ENCODE assay signal across 8 cellular contexts in the genomic region with DNA sequence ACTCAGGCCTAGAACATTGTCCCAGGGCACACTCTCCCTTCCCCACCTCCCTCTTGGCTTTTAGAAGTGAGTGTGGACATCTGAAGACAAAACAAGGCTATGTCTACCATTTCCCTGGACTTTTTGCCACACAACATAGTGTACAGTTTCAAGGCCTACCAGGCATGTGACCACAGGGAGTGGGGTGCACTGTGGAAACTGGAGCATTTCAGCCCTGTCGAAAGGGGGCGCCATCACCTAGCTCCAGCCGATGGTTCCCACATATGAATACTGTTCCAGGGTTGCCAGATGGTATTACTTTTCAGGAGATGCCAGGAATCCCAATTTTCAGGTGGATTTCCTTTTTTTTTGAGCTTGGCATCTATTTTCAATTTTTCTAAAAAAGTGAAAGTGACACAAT.
DNase-seq lines count a peak whose midpoint lies in the region; ATAC-seq and TF ChIP-seq lines count a peak whose summit lies in the region.

No MANE protein-coding gene starts in this region.

- no peak overlapping the region for H3K27ac Mint-ChIP-seq in endodermal cell
- no peak overlapping the region for H3K27ac Mint-ChIP-seq in osteocyte (ENCODE audit: unreplicated experiment)

- no peak for ATAC-seq in GM18909 (IDR thresholded peaks at IDR 0.05; ENCODE audit: poor library complexity, unreplicated experiment)
- no peak for ATAC-seq in GM19023 (IDR thresholded peaks at IDR 0.05; ENCODE audit: unreplicated experiment)

- no peaks in the 10 kb centered on the region for H3K9me3 ChIP-seq in endodermal cell (ENCODE audit: control insufficient read depth, low read length)

- no peak overlapping the region for H3K4me3 Mint-ChIP-seq in endodermal cell
- H3K4me3 Mint-ChIP-seq in osteocyte (ENCODE audit: unreplicated experiment) = no peak overlapping the region

- H3K9me3 Mint-ChIP-seq in endodermal cell (no peaks in the 10 kb centered on the region), osteocyte (ENCODE audit: unreplicated experiment) (no peaks in the 10 kb centered on the region)

- 66 to 72% methylated on average over 3 of the region's 3 CpGs for WGBS in endodermal cell (ENCODE audit: insufficient coverage in 1 of 2, insufficient read length in 1 of 2), 2 experiments

- no peak overlapping the region for H3K9ac ChIP-seq in endodermal cell (ENCODE audit: extremely low read depth, low read length, poor library complexity, severe bottlenecking)

- peak; percentile 6 for DNase-seq in stimulated activated CD4-positive, alpha-beta T cell treated with anti-CD3 and anti-CD28 coated beads, Interleukin-1b, Interleukin-23, amount 100 ng/mL, for 48 hours
- DNase-seq in stimulated activated CD4-positive, alpha-beta T cell treated with anti-CD3 and anti-CD28 coated beads, Interleukin-12 subunit alpha, Interleukin-12 subunit beta, amount 100 ng/mL, for 4 hours = no peak
- DNase-seq in NOMO-1 treated with dmso at 0.1 percent for 144 hours (lab: John Stamatoyannopoulos, UW; ENCODE audit: unreplicated experiment) (peak; percentile 0), endodermal cell (peak; percentile 77), osteocyte (ENCODE audit: extremely low spot score, unreplicated experiment) (no peak), HK-2 (ENCODE audit: unreplicated experiment) (no peak)

- no peak overlapping the region for H3K4me3 ChIP-seq in endodermal cell (ENCODE audit: low read length)

- H3K27me3 Mint-ChIP-seq in endodermal cell (ENCODE audit: insufficient read depth) (no peaks in the 10 kb centered on the region), osteocyte (ENCODE audit: unreplicated experiment) (no peaks in the 10 kb centered on the region)

- no peaks in the 10 kb centered on the region for H3K27me3 ChIP-seq in endodermal cell (ENCODE audit: control insufficient read depth, insufficient read depth, low read length, poor library complexity, severe bottlenecking)

- no peak overlapping the region for H3K27ac ChIP-seq in endodermal cell (ENCODE audit: low read depth, low read length)

- no peaks in the 10 kb centered on the region for H3K4me1 ChIP-seq in endodermal cell (ENCODE audit: control insufficient read depth, insufficient read depth, low read length)

- H3K36me3 Mint-ChIP-seq in endodermal cell (ENCODE audit: low read depth) (peaks cover 2% of the 10 kb centered on the region), osteocyte (ENCODE audit: unreplicated experiment) (peaks cover 7% of the 10 kb centered on the region)

- H3K4me1 Mint-ChIP-seq in endodermal cell (no peaks in the 10 kb centered on the region), osteocyte (ENCODE audit: unreplicated experiment) (peaks cover 6% of the 10 kb centered on the region)

- H3K36me3 ChIP-seq in endodermal cell (ENCODE audit: control insufficient read depth, insufficient read depth, low read length) = no peaks in the 10 kb centered on the region

- peak; percentile 79 for TF ChIP-seq CTCF in endodermal cell (conservative IDR thresholded peaks at IDR 0.05)
- TF ChIP-seq CTCF in osteocyte (IDR thresholded peaks at IDR 0.05) = peak; percentile 46

Comparison
In these comparisons a context has a peak if more than half of its experiments do, and no peak if none do; other contexts are left out.
1. DNase-seq: peak in stimulated activated CD4-positive, alpha-beta T cell treated with anti-CD3 and anti-CD28 coated beads, Interleukin-1b, Interleukin-23, amount 100 ng/mL, for 48 hours (single experiment), NOMO-1 treated with dmso at 0.1 percent for 144 hours (single experiment) and endodermal cell (single experiment); none in stimulated activated CD4-positive, alpha-beta T cell treated with anti-CD3 and anti-CD28 coated beads, Interleukin-12 subunit alpha, Interleukin-12 subunit beta, amount 100 ng/mL, for 4 hours (single experiment), osteocyte (single experiment) and HK-2 (single experiment).